17 cellular contexts compared by ENCODE assay signal in genomic region chr12:20006856-20007255, GRCh38.
DNase-seq lines count a peak whose midpoint lies in the region; ATAC-seq and TF ChIP-seq lines count a peak whose summit lies in the region.
"Had no signal": no experiment of that assay in that cellular context is flagged by ENCODE, and none has a peak within 500 bp of the region (broad histone marks: within the 10 kb centered on the region; RNA-seq: fewer than 3 reads in every experiment).

No MANE protein-coding gene starts in this region.

- H3K4me1 ChIP-seq in GM23248 (ENCODE audit: insufficient read depth), result peaks cover 20% of the 10 kb centered on the region
- H3K4me1 ChIP-seq: Caco-2, HAP-1, SJCRH30 had no signal

- peak overlapping the region; percentile 47 for H3K4me2 ChIP-seq in GM23248 (ENCODE audit: unreplicated experiment)

- no peaks in the 10 kb centered on the region for H3K9me3 ChIP-seq in GM23248 (ENCODE audit: low read depth)
- H3K9me3 ChIP-seq: Caco-2, HAP-1, SJCRH30 had no signal

- peak; percentile 12 for DNase-seq in AG08395 (ENCODE audit: low spot score)
- peak; percentile 47 for DNase-seq in GM23248
- peak; percentile 69 for DNase-seq in dedifferentiated amniotic fluid mesenchymal stem cell (ENCODE audit: extremely low spot score)
- DNase-seq in left lobe of liver (ENCODE audit: low spot score), result no peak
- no peak for DNase-seq in T-helper 2 cell
- no peak for DNase-seq in GF-D8 (lab: John Stamatoyannopoulos, UW)
- DNase-seq in omental fat pad (ENCODE audit: low spot score), result no peak
- DNase-seq: Caco-2, Kasumi-1, MV-4-11, NCI-H1436, NCI-H2081 treated with DMSO at 0.1 percent for 48 hours, SJCRH30 had no signal

- WGBS in GM23248 (ENCODE audit: low coverage in 1 of 2, low lambda C conversion rate in 2 of 2, missing lambda C conversion rate in 2 of 2), 2 experiments, result 46 to 53% methylated on average over 2 of the region's 2 CpGs

- H4K20me1 ChIP-seq in GM23248 (ENCODE audit: insufficient read depth), result no peaks in the 10 kb centered on the region

- TF ChIP-seq CTCF in omental fat pad (IDR thresholded peaks at IDR 0.05), result no peak

- no peaks in the 10 kb centered on the region for H3K9me2 ChIP-seq in GM23248 (ENCODE audit: insufficient read depth)

- no peaks in the 10 kb centered on the region for H3K36me3 ChIP-seq in GM23248 (ENCODE audit: low read depth)
- H3K36me3 ChIP-seq: HAP-1, SJCRH30 had no signal

- no peaks in the 10 kb centered on the region for H3K79me2 ChIP-seq in GM23248 (ENCODE audit: insufficient read depth)

- peak overlapping the region; percentile 43; the same call in 1 of the 2 replicates for H3K4me3 ChIP-seq in GM23248
- H3K4me3 ChIP-seq: HAP-1, SJCRH30 had no signal

- 0 out of 2 replicates have a peak overlapping the region, but pooled peaks have one; percentile 30 for H2AFZ ChIP-seq in GM23248

- ATAC-seq in left lobe of liver, result peak; percentile 19
- ATAC-seq in HG03045 (IDR thresholded peaks at IDR 0.05; ENCODE audit: unreplicated experiment), result no peak
- no peak for ATAC-seq in omental fat pad (ENCODE audit: low FRiP score)

- in situ Hi-C loops in GM23248 (cut with MboI), result no loop called here

- H3K27ac ChIP-seq in GM23248, result peak overlapping the region; percentile 44
- H3K27ac ChIP-seq: 22Rv1, RWPE1, SJCRH30 had no signal

- H3F3A ChIP-seq in GM23248 (ENCODE audit: insufficient read depth), result no peaks in the 10 kb centered on the region

- H3K9ac ChIP-seq in GM23248, result peak overlapping the region; percentile 31; the same call in 1 of the 2 replicates

- no peaks in the 10 kb centered on the region for H3K27me3 ChIP-seq in GM23248 (replicated peaks; ENCODE audit: insufficient read depth)
- H3K27me3 ChIP-seq: SJCRH30 had no signal

Comparison
In these comparisons a context has a peak if more than half of its experiments do, and no peak if none do; other contexts are left out.
1. DNase-seq: peak in AG08395 (single experiment), GM23248 (single experiment) and dedifferentiated amniotic fluid mesenchymal stem cell (single experiment); none in left lobe of liver (single experiment), T-helper 2 cell (0 of 5), GF-D8 (single experiment) and omental fat pad (single experiment).